ENCODE assay signal across 11 cellular contexts in the genomic region with DNA sequence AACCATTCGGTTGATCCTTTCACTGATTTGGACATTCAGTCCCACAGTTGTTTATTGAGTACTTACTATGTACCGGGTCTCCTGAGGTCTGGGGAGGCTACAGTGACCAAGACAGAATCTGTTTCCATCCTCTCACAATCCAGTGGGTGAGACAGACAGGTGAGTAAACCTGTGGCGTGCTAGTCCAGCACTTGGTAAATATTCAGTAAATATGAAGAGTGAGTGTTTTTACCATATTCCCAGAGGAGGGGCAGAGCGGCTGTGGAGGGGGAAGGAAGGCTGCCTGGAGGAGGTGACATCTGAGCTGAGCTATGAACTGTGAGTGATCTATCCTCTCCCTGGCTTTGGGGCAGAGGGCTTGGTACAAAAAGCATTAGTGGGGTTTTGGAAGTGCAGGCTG. TPM values are rescaled to one million over a fixed set of nuclear protein-coding genes. Genes with fewer than 3 reads are reported as not detected.
DNase-seq lines count a peak whose midpoint lies in the region; ATAC-seq and TF ChIP-seq lines count a peak whose summit lies in the region.
"Had no signal": no experiment of that assay in that cellular context is flagged by ENCODE, and none has a peak within 500 bp of the region (broad histone marks: within the 10 kb centered on the region; RNA-seq: fewer than 3 reads in every experiment).

No MANE protein-coding gene starts in this region.

- H3K4me3 Mint-ChIP-seq in WTC11: no peak overlapping the region
- H3K4me3 Mint-ChIP-seq: neural progenitor cell had no signal

- no peaks in the 10 kb centered on the region for H3K79me1 ChIP-seq in mesenchymal stem cell (replicated peaks; ENCODE audit: low read length, poor library complexity, severe bottlenecking)

- peak overlapping the region in 1 of 2 experiments; percentile 67 for H3K4ac ChIP-seq in mesenchymal stem cell (ENCODE audit: low read depth in 1 of 2, low read length in 2 of 2)

- no peaks in the 10 kb centered on the region for H3K27me3 ChIP-seq in heart left ventricle
- H3K27me3 ChIP-seq in adipocyte (replicated peaks; ENCODE audit: control insufficient read depth, insufficient read depth, low read length): no peaks in the 10 kb centered on the region
- no peaks in the 10 kb centered on the region for H3K27me3 ChIP-seq in mesenchymal stem cell (ENCODE audit: control insufficient read depth in 1 of 2, insufficient read depth in 1 of 2, low read length in 2 of 2)
- no peaks in the 10 kb centered on the region for H3K27me3 ChIP-seq in transverse colon
- H3K27me3 ChIP-seq: neural progenitor cell had no signal

- H3K36me3 ChIP-seq in heart left ventricle (no peaks in the 10 kb centered on the region), adipocyte (ENCODE audit: control insufficient read depth, insufficient read depth, low read length, severe bottlenecking) (no peaks in the 10 kb centered on the region), mesenchymal stem cell (ENCODE audit: control insufficient read depth in 1 of 2, insufficient read depth in 2 of 2, low read depth in 1 of 2, low read length in 2 of 2) (no peaks in the 10 kb centered on the region), transverse colon (no peaks in the 10 kb centered on the region)
- H3K36me3 ChIP-seq: neural progenitor cell, WERI-Rb-1 had no signal

- POLR2A ChIA-PET in WTC11 (lab: Charles Lee): interaction anchor here (0.6 to 1.4 kb wide), 5 partner anchors 10 to 176 kb away, joined by 3 to 7 read pairs (median 4); a partner anchor contains a TSS

- H2BK15ac ChIP-seq in mesenchymal stem cell (ENCODE audit: low read depth, poor library complexity, severe bottlenecking): no peak overlapping the region

- 74 to 82% (median 81%) methylated on average over 4 of the region's 4 CpGs for WGBS in heart left ventricle, 4 donors
- 82% methylated on average over 4 of the region's 4 CpGs for WGBS in mesenchymal stem cell
- WGBS in transverse colon (ENCODE audit: low coverage in 1 of 2), 2 donors: 50 to 66% methylated on average over 3 to 4 of the region's 4 CpGs

- TF ChIP-seq CTCF in heart left ventricle (IDR thresholded peaks at IDR 0.05) (no peak), transverse colon (IDR thresholded peaks at IDR 0.05) (no peak), WTC11 (IDR thresholded peaks at IDR 0.05) (no peak)

- TF ChIP-seq POLR2A in heart left ventricle (IDR thresholded peaks at IDR 0.05) (no peak), transverse colon (IDR thresholded peaks at IDR 0.05) (no peak)

- peak overlapping the region; percentile 6 for H2BK120ac ChIP-seq in mesenchymal stem cell (ENCODE audit: low read depth, low read length)

- no peak overlapping the region for H3K4me3 ChIP-seq in heart left ventricle
- no peak overlapping the region for H3K4me3 ChIP-seq in adipocyte (ENCODE audit: low read length)
- H3K4me3 ChIP-seq in mesenchymal stem cell (ENCODE audit: insufficient read depth in 1 of 2, low read depth in 1 of 2, low read length in 2 of 2): no peak overlapping the region
- H3K4me3 ChIP-seq in transverse colon: no peak overlapping the region
- H3K4me3 ChIP-seq: neural progenitor cell had no signal

- no peaks in the 10 kb centered on the region; the same call in 1 of the 2 replicates for H3K27me3 Mint-ChIP-seq in WTC11 (ENCODE audit: low read depth)

- no peaks in the 10 kb centered on the region for H3K36me3 Mint-ChIP-seq in WTC11
- H3K36me3 Mint-ChIP-seq: neural progenitor cell had no signal

- no peak overlapping the region for H2AFZ ChIP-seq in mesenchymal stem cell (ENCODE audit: low read depth, low read length)
- H2AFZ ChIP-seq: neural progenitor cell had no signal

- H3K9me3 ChIP-seq in heart left ventricle (no peaks in the 10 kb centered on the region), adipocyte (ENCODE audit: control insufficient read depth, low read length) (no peaks in the 10 kb centered on the region), mesenchymal stem cell (ENCODE audit: control insufficient read depth, low read length) (no peaks in the 10 kb centered on the region), transverse colon (no peaks in the 10 kb centered on the region)

- H2BK12ac ChIP-seq in mesenchymal stem cell (ENCODE audit: low read length in 2 of 2): peak overlapping the region; percentile 51 to 98

- no peak overlapping the region for H2BK5ac ChIP-seq in mesenchymal stem cell (ENCODE audit: low read depth, low read length, poor library complexity, severe bottlenecking)

- H3K9ac ChIP-seq in adipocyte (ENCODE audit: low read length) (peak overlapping the region; percentile 70), mesenchymal stem cell (ENCODE audit: low read length) (peak overlapping the region; percentile 58)
- H3K9ac ChIP-seq: neural progenitor cell had no signal

- no peak for ATAC-seq in heart left ventricle
- no peak for ATAC-seq in Right ventricle myocardium inferior
- no peak for ATAC-seq in esophagus mucosa
- no peak for ATAC-seq in WTC11

- no peaks in the 10 kb centered on the region for H3K9me3 Mint-ChIP-seq in WTC11
- H3K9me3 Mint-ChIP-seq: neural progenitor cell had no signal

- DNase-seq in heart left ventricle (peak in 1 of 5 donors; percentile 4), Right ventricle myocardium inferior (ENCODE audit: missing footprints) (no peak), adipocyte (ENCODE audit: low read depth) (no peak), mesenchymal stem cell (no peak), transverse colon (no peak), AG08396 (ENCODE audit: low spot score) (no peak), WTC11 (ENCODE audit: low spot score) (no peak)

- H3K18ac ChIP-seq in mesenchymal stem cell (ENCODE audit: low read depth in 1 of 2, low read length in 2 of 2): peak overlapping the region in 1 of 2 experiments; percentile 75

- no peak overlapping the region for H3K14ac ChIP-seq in mesenchymal stem cell (ENCODE audit: low read length in 2 of 2)

- H3K4me2 ChIP-seq in mesenchymal stem cell (ENCODE audit: low read length, poor library complexity, severe bottlenecking): no peak overlapping the region
- H3K4me2 ChIP-seq: neural progenitor cell had no signal

- no peak overlapping the region for H3K27ac Mint-ChIP-seq in WTC11

- TF ChIP-seq EP300 in transverse colon (IDR thresholded peaks at IDR 0.05; ENCODE audit: low read depth): no peak

- in situ Hi-C loops in transverse colon (cut with MboI; ENCODE audit: low pct_ligation_motif_present in 1 of 4, low pct_unique_long_range_greater_than_20kb in 1 of 4, low sequenced_read_pairs in 3 of 4): loop anchor here (5.0 to 25.0 kb wide), 4 partner anchors 92 to 169 kb away; a partner anchor contains a TSS

- H3K4me1 Mint-ChIP-seq in WTC11: peaks cover 22% of the 10 kb centered on the region

- H4K91ac ChIP-seq in mesenchymal stem cell (ENCODE audit: low read length): no peak overlapping the region

- CTCF ChIA-PET in WTC11 (lab: Charles Lee): interaction anchor here (0.6 to 9.6 kb wide), 49 partner anchors 9 to 332 kb away, joined by 3 to 127 read pairs (median 8); a partner anchor contains a TSS

- no peak overlapping the region for H3K23ac ChIP-seq in mesenchymal stem cell (ENCODE audit: low read length in 2 of 2)

- H4K8ac ChIP-seq in mesenchymal stem cell (ENCODE audit: low read length): no peak overlapping the region

- H3K27ac ChIP-seq in heart left ventricle (peak overlapping the region in 9 of 12 donors; percentile 20 to 60 (median 46)), mesenchymal stem cell (ENCODE audit: low read length, poor library complexity, severe bottlenecking) (peak overlapping the region; percentile 24), transverse colon (peak overlapping the region in 3 of 4 donors; percentile 11 to 17 (median 14))
- H3K27ac ChIP-seq: C4-2B, neural progenitor cell, WERI-Rb-1 had no signal

- H3K4me1 ChIP-seq in heart left ventricle (peaks cover 13 to 70% (median 50%) of the 10 kb centered on the region in 12 donors), adipocyte (ENCODE audit: control insufficient read depth, insufficient read depth, low read length) (peaks cover 52% of the 10 kb centered on the region), mesenchymal stem cell (ENCODE audit: control insufficient read depth, insufficient read depth, low read depth, low read length) (peaks cover 23% of the 10 kb centered on the region), transverse colon (peaks cover 16 to 46% (median 30%) of the 10 kb centered on the region in 4 donors)
- H3K4me1 ChIP-seq: neural progenitor cell had no signal

- intact Hi-C loops in heart left ventricle (cut with DNase I): loop anchor here (1.0 to 10.0 kb wide), 20 partner anchors 27 to 229 kb away; a partner anchor contains a TSS
- intact Hi-C loops in Right ventricle myocardium inferior (cut with DNase I): loop anchor here (1.0 to 2.0 kb wide), 4 partner anchors 26 to 175 kb away; no protein-coding TSS in a partner anchor
- intact Hi-C loops in transverse colon (cut with DNase I; ENCODE audit: low total_unique reads): loop anchor here (2.0 to 5.0 kb wide), 2 partner anchors 92 to 133 kb away; a partner anchor contains a TSS

- peak overlapping the region; percentile 24 for H2AK5ac ChIP-seq in mesenchymal stem cell (ENCODE audit: low read length, severe bottlenecking)

TF ChIP-seq in WTC11, 78 proteins besides CTCF, POLR2A, EP300 and RAD21 (continues in another document):
- TF ChIP-seq ZNF671 (CRISPR knock-in tag; IDR thresholded peaks at IDR 0.05): no peak

RNA-seq across cellular contexts. Expression of a gene that starts 31.4 kb away (rescaled TPM):
- 1 to 10 TPM in 1 of 9 donors, under 1 TPM in 5, not detected in 3; 0.09 to 2.2 (median 0.23) TPM for total RNA-seq in heart left ventricle
- polyA plus RNA-seq in heart left ventricle: under 1 TPM; 0.15 to 0.35 TPM
- not detected for total RNA-seq in Right ventricle myocardium inferior
- polyA plus RNA-seq in mesenchymal stem cell (2013, experiment 1 of 2): 0.08 TPM
- 0.14 TPM for polyA plus RNA-seq in mesenchymal stem cell (2013, experiment 2 of 2)
- 1 to 10 TPM in 2 of 4 donors, under 1 TPM in 1, not detected in 1; 0.14 to 5.4 (median 4.9) TPM for total RNA-seq in transverse colon
- 0.48 TPM for total RNA-seq in esophagus mucosa
- 0.37 to 0.92 TPM (median 0.57 TPM) in 3 replicates for total RNA-seq in WTC11 (2021)

RNA-seq across cellular contexts. Expression of a gene that starts 32.5 kb away (rescaled TPM):
- under 1 TPM in 2 of 9 donors, not detected in 7; 0.16 to 0.91 TPM for total RNA-seq in heart left ventricle
- not detected for polyA plus RNA-seq in heart left ventricle
- not detected for total RNA-seq in Right ventricle myocardium inferior
- polyA plus RNA-seq in mesenchymal stem cell (2013, experiment 1 of 2): not detected
- polyA plus RNA-seq in mesenchymal stem cell (2013, experiment 2 of 2): 0.12 TPM
- 1 to 10 TPM in 3 of 4 donors, not detected in 1; 1.2 to 4.2 (median 2.5) TPM for total RNA-seq in transverse colon
- 52.1 TPM for total RNA-seq in esophagus mucosa
- total RNA-seq in WTC11 (2021): 0.55 to 0.87 TPM (median 0.80 TPM) in 3 replicates

Comparison
In these comparisons a context has a peak if more than half of its experiments do, and no peak if none do; other contexts are left out.
1. RNA of a gene that starts 32.5 kb away (total RNA-seq): 52.1 TPM in esophagus mucosa (single experiment); 1.2 to 4.2 TPM in transverse colon, 0.55 to 0.87 TPM in WTC11, not detected in Right ventricle myocardium inferior (single experiment) and 0.16 to 0.91 TPM in heart left ventricle; every median in the first group is over 10 times any median in the second.
2. Peak in every context shown above with its lines, with median percentiles within 50 percentile points of each other: H3K27ac ChIP-seq.